In genomic region chr5:175734016-175734415, GRCh38 we compare ENCODE assay signal across 28 cellular contexts.
"Had no signal": no experiment of that assay in that cellular context is flagged by ENCODE, and none has a peak within 500 bp of the region (broad histone marks: within the 10 kb centered on the region; RNA-seq: fewer than 3 reads in every experiment).

No MANE protein-coding gene starts in this region.

- H3K27me3 ChIP-seq: body of pancreas, colonic mucosa had no signal

- ATAC-seq: activated CD4-positive, alpha-beta T cell treated with anti-CD3 and anti-CD28 coated beads for 36 hours; activated CD8-positive, alpha-beta memory T cell treated with anti-CD3 and anti-CD28 coated beads, Interleukin-2, amount 10 ng/mL, durations not matched to agents 7 days and 5 days; activated CD8-positive, alpha-beta T cell treated with anti-CD3 and anti-CD28 coated beads, Interleukin-2, amount 10 ng/mL, durations not matched to agents 7 days and 5 days; activated naive CD8-positive, alpha-beta T cell treated with anti-CD3 and anti-CD28 coated beads, Interleukin-2, amount 50 U/mL, for 24 hours; body of pancreas; gastroesophageal sphincter; T-helper 17 cell had no signal

- H3K4me1 ChIP-seq: adrenal gland, colonic mucosa had no signal

- DNase-seq: activated CD4-positive, alpha-beta memory T cell treated with anti-CD3 and anti-CD28 coated beads for 36 hours; activated CD4-positive, alpha-beta T cell treated with anti-CD3 and anti-CD28 coated beads for 36 hours; activated CD4-positive, alpha-beta T cell treated with anti-CD3 and anti-CD28 coated beads, Interleukin-2, amount 10 ng/mL, durations not matched to agents 24 days and 14 days; activated CD4-positive, CD25-positive, alpha-beta regulatory T cell; activated CD4-positive, CD25-positive, alpha-beta regulatory T cell treated with anti-CD3 and anti-CD28 coated beads, Interleukin-2, amount 50 U/mL, for 72 hours; activated CD8-positive, alpha-beta memory T cell treated with anti-CD3 and anti-CD28 coated beads, Interleukin-2, amount 10 ng/mL, durations not matched to agents 7 days and 5 days; activated CD8-positive, alpha-beta memory T cell treated with anti-CD3 and anti-CD28 coated beads, Interleukin-2, amount 50 U/mL, for 4 hours; activated CD8-positive, alpha-beta T cell treated with anti-CD3 and anti-CD28 coated beads, Interleukin-2, amount 10 ng/mL, durations not matched to agents 7 days and 5 days; activated gamma-delta T cell treated with Interleukin-2 at 50 U/mL for 16 hours; activated naive CD4-positive, alpha-beta T cell treated with Interleukin-2 at 50 U/mL for 16 hours; activated naive CD8-positive, alpha-beta T cell treated with anti-CD3 and anti-CD28 coated beads for 36 hours; activated naive CD8-positive, alpha-beta T cell treated with anti-CD3 and anti-CD28 coated beads, Interleukin-2, amount 50 U/mL, for 24 hours; activated T-cell treated with anti-CD3 and anti-CD28 coated beads, Interleukin-2, amount 50 U/mL, for 1 hour; activated T-cell treated with anti-CD3 and anti-CD28 coated beads, Interleukin-2, amount 50 U/mL, for 48 hours; adrenal gland; amygdala; body of pancreas; central memory CD4-positive, alpha-beta T cell; cerebellar nuclear complex; colonic mucosa; effector CD8-positive, alpha-beta T cell; esophagus squamous epithelium; foreskin melanocyte; T-helper 1 cell; T-helper 17 cell; T1000 had no signal

- H3K36me3 ChIP-seq: adrenal gland, colonic mucosa, esophagus squamous epithelium, gastroesophageal sphincter had no signal

- H3K9me3 ChIP-seq: adrenal gland, body of pancreas, colonic mucosa had no signal

- H3K4me3 ChIP-seq: adrenal gland, body of pancreas, colonic mucosa, esophagus squamous epithelium, gastroesophageal sphincter had no signal

- H3K27ac ChIP-seq: adrenal gland, body of pancreas, colonic mucosa, epithelial cell of prostate, esophagus squamous epithelium, gastroesophageal sphincter had no signal
